11 cellular contexts compared by ENCODE assay signal in the genomic region with DNA sequence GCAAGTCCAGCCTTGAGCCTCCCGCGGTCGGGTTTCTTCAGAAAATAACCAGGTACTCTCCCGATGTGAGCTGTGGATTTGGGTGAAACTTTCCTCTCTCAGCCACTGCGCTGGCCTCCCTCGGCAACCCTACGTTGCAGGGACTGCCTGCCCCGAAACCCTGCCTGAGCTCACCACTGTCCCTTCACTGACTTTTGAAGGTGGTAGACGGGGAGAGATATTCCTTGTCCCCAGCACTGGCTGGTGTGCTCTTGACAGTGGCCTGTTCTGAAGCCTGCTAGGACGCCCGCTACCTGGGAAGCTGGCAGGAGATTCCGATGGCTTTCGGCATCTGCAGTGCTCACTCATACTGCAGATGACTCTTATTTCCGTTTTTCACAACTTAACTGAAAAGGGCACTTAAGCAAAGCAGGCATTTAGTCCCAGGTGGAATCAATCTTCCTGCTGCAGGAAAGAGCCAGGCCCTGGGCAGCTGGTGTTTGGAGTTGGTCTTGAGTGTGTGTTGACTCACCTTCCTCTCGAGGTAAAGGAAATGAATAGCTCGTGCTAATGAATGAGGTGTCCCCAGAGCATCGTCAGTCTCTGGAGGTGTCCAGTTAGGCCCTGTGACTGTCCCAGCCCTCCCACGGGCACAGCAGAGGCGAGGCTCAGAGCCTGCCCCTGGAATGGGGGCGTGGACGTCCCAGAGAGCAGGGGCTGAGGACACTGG.
DNase-seq lines count a peak whose midpoint lies in the region; ATAC-seq, FAIRE-seq and TF ChIP-seq lines count a peak whose summit lies in the region.
"Had no signal": no experiment of that assay in that cellular context is flagged by ENCODE, and none has a peak within 500 bp of the region (broad histone marks: within the 10 kb centered on the region; RNA-seq: fewer than 3 reads in every experiment).

No MANE protein-coding gene starts in this region.

- peak; percentile 76 for FAIRE-seq in endothelial cell of umbilical vein (lab: Jason Lieb, UNC)

- H3K9me3 ChIP-seq in endothelial cell of umbilical vein (replicated peaks; ENCODE audit: control insufficient read depth, insufficient read depth, low read length) (no peaks in the 10 kb centered on the region), mucosa of descending colon (no peaks in the 10 kb centered on the region)
- H3K9me3 ChIP-seq: colonic mucosa, prostate gland had no signal

- TF ChIP-seq CTCF in endothelial cell of umbilical vein (IDR thresholded peaks at IDR 0.05; ENCODE audit: extremely low read depth in 1 of 2, insufficient read depth in 1 of 2, low read depth in 1 of 2, low read length in 2 of 2) (no peak), mucosa of descending colon (IDR thresholded peaks at IDR 0.05) (no peak)

- POLR2A ChIA-PET in endothelial cell of umbilical vein (lab: Charles Lee) = no interaction called here

- H3K27ac Mint-ChIP-seq in stimulated activated memory B cell treated with anti-CD40 and anti-IgM and Interleukin-4, amounts not matched to agents 10 μg/mL and 1 μg/mL and 100 μg/mL, for 72 hours = peak overlapping the region; percentile 43

- H3K9me1 ChIP-seq in endothelial cell of umbilical vein (replicated peaks; ENCODE audit: control insufficient read depth, extremely low read depth, insufficient read depth, low read length) = no peaks in the 10 kb centered on the region

- TF ChIP-seq POLR2A in endothelial cell of umbilical vein (IDR thresholded peaks at IDR 0.05; ENCODE audit: low read depth, low read length) = no peak

- intact Hi-C loops in endothelial cell of umbilical vein (cut with micrococcal nuclease) (no loop called here), mucosa of descending colon (cut with DNase I, micrococcal nuclease) (no loop called here)

- no peak overlapping the region for H3K4me2 ChIP-seq in endothelial cell of umbilical vein (ENCODE audit: insufficient read depth, low read length)

- DNase-seq in NCI-H2227 (lab: John Stamatoyannopoulos, UW; ENCODE audit: unreplicated experiment) (peak; percentile 26), NCI-H2227 treated with DMSO at 0.1 percent for 48 hours (lab: John Stamatoyannopoulos, UW) (no peak), NCI-H510A treated with DMSO at 0.1 percent for 48 hours (lab: John Stamatoyannopoulos, UW) (peak; percentile 59), endothelial cell of umbilical vein (ENCODE audit: low read depth, low spot score) (peak; percentile 31), mucosa of descending colon (no peak)
- DNase-seq: activated CD8-positive, alpha-beta memory T cell treated with anti-CD3 and anti-CD28 coated beads, Interleukin-2, amount 50 U/mL, for 48 hours; colonic mucosa had no signal

- dilution Hi-C loops in endothelial cell of umbilical vein (cut with MboI; ENCODE audit: extremely low pct_ligation_motif_present, low sequenced_read_pairs) = no loop called here

- H3K36me3 ChIP-seq in endothelial cell of umbilical vein (ENCODE audit: control insufficient read depth in 2 of 2, extremely low read depth in 1 of 2, insufficient read depth in 2 of 2, low read length in 2 of 2) (no peaks in the 10 kb centered on the region), mucosa of descending colon (ENCODE audit: low read depth) (no peaks in the 10 kb centered on the region)
- H3K36me3 ChIP-seq: colonic mucosa, prostate gland had no signal

- no peaks in the 10 kb centered on the region for H4K20me1 ChIP-seq in endothelial cell of umbilical vein (replicated peaks; ENCODE audit: control insufficient read depth, extremely low read depth, insufficient read depth, low read length)

- H3K36me3 Mint-ChIP-seq in stimulated activated memory B cell treated with anti-CD40 and anti-IgM and Interleukin-4, amounts not matched to agents 10 μg/mL and 1 μg/mL and 100 μg/mL, for 72 hours = peaks cover 13% of the 10 kb centered on the region

- peak overlapping the region; percentile 12 for H3K27ac ChIP-seq in endothelial cell of umbilical vein (ENCODE audit: insufficient read depth, low read depth, low read length)
- H3K27ac ChIP-seq: colonic mucosa, prostate gland had no signal

- BruUV-seq in endothelial cell of umbilical vein (replicated peaks; lab: Mats Ljungman, UMichigan) = no TSS peak

- H3K27me3 Mint-ChIP-seq in stimulated activated memory B cell treated with anti-CD40 and anti-IgM and Interleukin-4, amounts not matched to agents 10 μg/mL and 1 μg/mL and 100 μg/mL, for 72 hours = no peaks in the 10 kb centered on the region

- no peaks in the 10 kb centered on the region for H3K27me3 ChIP-seq in endothelial cell of umbilical vein (ENCODE audit: control insufficient read depth in 2 of 2, insufficient read depth in 2 of 2, low read length in 2 of 2)
- H3K27me3 ChIP-seq: colonic mucosa had no signal

- CTCF ChIA-PET in endothelial cell of umbilical vein (lab: Charles Lee) = interaction anchor here (1.0 to 3.8 kb wide), 2 partner anchors 9 to 258 kb away, joined by 4 to 16 read pairs; no protein-coding TSS in a partner anchor

- no peak overlapping the region for H2AFZ ChIP-seq in endothelial cell of umbilical vein (ENCODE audit: low read depth, low read length)

- H3K9ac ChIP-seq in endothelial cell of umbilical vein (replicated peaks; ENCODE audit: extremely low read depth, insufficient read depth, low read length) = no peak overlapping the region

- no peak overlapping the region for H3K4me3 ChIP-seq in endothelial cell of umbilical vein (replicated peaks in 1 of 3; ENCODE audit: insufficient read depth in 1 of 3, low read depth in 1 of 3, low read length in 3 of 3)
- no peak overlapping the region for H3K4me3 ChIP-seq in mucosa of descending colon
- H3K4me3 ChIP-seq: colonic mucosa, prostate gland had no signal

- peaks cover 60% of the 10 kb centered on the region for H3K4me1 Mint-ChIP-seq in stimulated activated memory B cell treated with anti-CD40 and anti-IgM and Interleukin-4, amounts not matched to agents 10 μg/mL and 1 μg/mL and 100 μg/mL, for 72 hours

- no peak for ATAC-seq in stimulated activated memory B cell treated with anti-CD40 and anti-IgM and Interleukin-4, amounts not matched to agents 10 μg/mL and 1 μg/mL and 100 μg/mL, for 72 hours
- ATAC-seq in HG02840 (IDR thresholded peaks at IDR 0.05; ENCODE audit: low FRiP score, unreplicated experiment) (no peak), GM21576 (IDR thresholded peaks at IDR 0.05; ENCODE audit: unreplicated experiment) (no peak), mucosa of descending colon (no peak)

- no peak overlapping the region for H3K4me3 Mint-ChIP-seq in stimulated activated memory B cell treated with anti-CD40 and anti-IgM and Interleukin-4, amounts not matched to agents 10 μg/mL and 1 μg/mL and 100 μg/mL, for 72 hours

- no peaks in the 10 kb centered on the region for H3K79me2 ChIP-seq in endothelial cell of umbilical vein (ENCODE audit: control insufficient read depth, insufficient read depth, low read length)

- peaks cover 11% of the 10 kb centered on the region for H3K4me1 ChIP-seq in endothelial cell of umbilical vein (ENCODE audit: control insufficient read depth, extremely low read depth, insufficient read depth, low read length)
- H3K4me1 ChIP-seq in mucosa of descending colon (ENCODE audit: low read depth) = no peaks in the 10 kb centered on the region
- H3K4me1 ChIP-seq: colonic mucosa, prostate gland had no signal

- no peaks in the 10 kb centered on the region for H3K9me3 Mint-ChIP-seq in stimulated activated memory B cell treated with anti-CD40 and anti-IgM and Interleukin-4, amounts not matched to agents 10 μg/mL and 1 μg/mL and 100 μg/mL, for 72 hours

TF ChIP-seq in endothelial cell of umbilical vein, 7 proteins besides CTCF, POLR2A, EP300 and RAD21:
- TF ChIP-seq FOS (IDR thresholded peaks at IDR 0.05; ENCODE audit: borderline replicate concordance, insufficient read depth, low read length) (peak; percentile 74), MYC (IDR thresholded peaks at IDR 0.05; ENCODE audit: low read depth, low read length) (no peak)

Comparison
In these comparisons a context has a peak if more than half of its experiments do, and no peak if none do; other contexts are left out.
1. DNase-seq: peak in NCI-H2227 (single experiment), NCI-H510A treated with DMSO at 0.1 percent for 48 hours (single experiment) and endothelial cell of umbilical vein (single experiment); none in NCI-H2227 treated with DMSO at 0.1 percent for 48 hours (single experiment) and mucosa of descending colon (0 of 3).